In genomic region chr7:21757537-21758282, GRCh38 we compare ENCODE assay signal across 21 cellular contexts.
"Had no signal": no experiment of that assay in that cellular context is flagged by ENCODE, and none has a peak within 500 bp of the region (broad histone marks: within the 10 kb centered on the region; RNA-seq: fewer than 3 reads in every experiment).

No MANE protein-coding gene starts in this region.

- FAIRE-seq: keratinocyte had no signal

- H3K27ac ChIP-seq: epithelial cell of prostate, esophagus muscularis mucosa, gastrocnemius medialis, ovary, suprapubic skin, tibial artery, upper lobe of left lung, vagina had no signal

- H3K36me3 ChIP-seq: esophagus muscularis mucosa, gastrocnemius medialis, ovary, suprapubic skin, tibial artery, upper lobe of left lung, vagina had no signal

- H3K9me3 ChIP-seq: esophagus muscularis mucosa, gastrocnemius medialis, mucosa of descending colon, ovary, suprapubic skin, tibial artery, upper lobe of left lung, vagina had no signal

- H3K4me3 ChIP-seq: esophagus muscularis mucosa, gastrocnemius medialis, mucosa of descending colon, ovary, smooth muscle cell, suprapubic skin, tibial artery, upper lobe of left lung, vagina had no signal

- DNase-seq: effector memory CD8-positive, alpha-beta T cell; gastrocnemius medialis; glutamatergic neuron; immature natural killer cell; left ventricle myocardium superior; mammary epithelial cell; mucosa of descending colon; naive thymus-derived CD8-positive, alpha-beta T cell; nucleus accumbens; ovary; right cardiac atrium; stimulated activated CD4-positive, alpha-beta T cell treated with anti-CD3 and anti-CD28 coated beads, Interleukin-2, amount 100 ng/mL, for 48 hours; stimulated activated naive CD8-positive, alpha-beta T cell treated with anti-CD3 and anti-CD28 coated beads, Interleukin-15, Interleukin-2, amounts not matched to agents 100 U/mL and 50 U/mL, for 24 hours; tibial artery had no signal

- H3K4me2 ChIP-seq: smooth muscle cell had no signal

- H3K4me1 ChIP-seq: esophagus muscularis mucosa, gastrocnemius medialis, suprapubic skin, tibial artery, upper lobe of left lung, vagina had no signal

- ATAC-seq: effector memory CD8-positive, alpha-beta T cell; gastrocnemius medialis; left ventricle myocardium superior; mucosa of descending colon; naive thymus-derived CD8-positive, alpha-beta T cell; right cardiac atrium; stimulated activated naive CD8-positive, alpha-beta T cell treated with anti-CD3 and anti-CD28 coated beads, Interleukin-15, Interleukin-2, amounts not matched to agents 100 U/mL and 50 U/mL, for 24 hours had no signal

- H3K27me3 ChIP-seq: esophagus muscularis mucosa, ovary, suprapubic skin, tibial artery, upper lobe of left lung, vagina had no signal
